Comparison of ENCODE assay signal across 28 cellular contexts in genomic region chr2:7940120-7940386, GRCh38.
"Had no signal": no experiment of that assay in that cellular context is flagged by ENCODE, and none has a peak within 500 bp of the region (broad histone marks: within the 10 kb centered on the region; RNA-seq: fewer than 3 reads in every experiment).

No MANE protein-coding gene starts in this region.

- H3K36me3 Mint-ChIP-seq: naive B cell; stimulated activated naive B cell treated with anti-CD40 and anti-IgM and Interleukin-4, amounts not matched to agents 10 μg/mL and 1 μg/mL and 100 μg/mL, for 72 hours had no signal

- H3K27ac ChIP-seq: brain microvascular endothelial cell, esophagus muscularis mucosa, foreskin keratinocyte, heart right ventricle, left lung, lower lobe of right lung, prostate gland, skin epidermis, testis, uterus had no signal

- DNase-seq: activated CD4-positive, alpha-beta T cell treated with anti-CD3 and anti-CD28 coated beads for 4 hours; activated CD4-positive, CD25-positive, alpha-beta regulatory T cell; activated CD8-positive, alpha-beta memory T cell treated with anti-CD3 and anti-CD28 coated beads for 24 hours; activated gamma-delta T cell; activated naive CD4-positive, alpha-beta T cell treated with anti-CD3 and anti-CD28 coated beads, Interleukin-2, amount 50 U/mL, for 16 hours; amniotic stem cell; cortex of kidney; heart right ventricle; left lung; lower lobe of right lung; mesendoderm; naive B cell; nucleus accumbens; pancreas; retina; stimulated activated CD4-positive, alpha-beta T cell treated with anti-CD3 and anti-CD28 coated beads, Interleukin-4, amount 100 ng/mL, for 4 hours; stimulated activated naive B cell treated with anti-CD40 and anti-IgM and Interleukin-4, amounts not matched to agents 10 μg/mL and 1 μg/mL and 100 μg/mL, for 72 hours; testis; trophoblast cell; uterus had no signal

- ATAC-seq: heart right ventricle; left lung; lower lobe of right lung; sciatic nerve; stimulated activated naive B cell treated with anti-CD40 and anti-IgM and Interleukin-4, amounts not matched to agents 10 μg/mL and 1 μg/mL and 100 μg/mL, for 72 hours had no signal

- H3K4me1 ChIP-seq: esophagus muscularis mucosa, foreskin keratinocyte, heart right ventricle, left lung, lower lobe of right lung, pancreas, prostate gland, testis, uterus had no signal

- H3K9me3 Mint-ChIP-seq: neural crest cell; stimulated activated naive B cell treated with anti-CD40 and anti-IgM and Interleukin-4, amounts not matched to agents 10 μg/mL and 1 μg/mL and 100 μg/mL, for 72 hours had no signal

- H3K27me3 ChIP-seq: brain microvascular endothelial cell, esophagus muscularis mucosa, foreskin keratinocyte, left lung, pancreas, testis, uterus had no signal

- H3K4me1 Mint-ChIP-seq: naive B cell, neural crest cell had no signal

- H3K36me3 ChIP-seq: brain microvascular endothelial cell, esophagus muscularis mucosa, heart right ventricle, left lung, lower lobe of right lung, pancreas, prostate gland, uterus had no signal

- H3K9me3 ChIP-seq: esophagus muscularis mucosa, heart right ventricle, left lung, lower lobe of right lung, pancreas, prostate gland, testis, uterus had no signal

- H3K27ac Mint-ChIP-seq: stimulated activated naive B cell treated with anti-CD40 and anti-IgM and Interleukin-4, amounts not matched to agents 10 μg/mL and 1 μg/mL and 100 μg/mL, for 72 hours had no signal

- H3K4me3 Mint-ChIP-seq: naive B cell; neural crest cell; stimulated activated naive B cell treated with anti-CD40 and anti-IgM and Interleukin-4, amounts not matched to agents 10 μg/mL and 1 μg/mL and 100 μg/mL, for 72 hours; T-helper 2 cell treated with Interferon-gamma antibody and Interleukin-4, amounts not matched to agents 5 μg/mL and 100 μg/mL, for 36 hours had no signal

- H3K4me3 ChIP-seq: esophagus muscularis mucosa, heart right ventricle, left lung, lower lobe of right lung, pancreas, prostate gland, skin epidermis, testis, uterus had no signal
